In genomic region chr17:47821424-47822379, GRCh38 we compare ENCODE assay signal across 8 cellular contexts. TPM values are rescaled to one million over a fixed set of nuclear protein-coding genes. Genes with fewer than 3 reads are reported as not detected.
DNase-seq lines count a peak whose midpoint lies in the region; ATAC-seq and TF ChIP-seq lines count a peak whose summit lies in the region.

TSS of gene OSBPL7 (minus strand) at chr17:47821794. CDS start at chr17:47820278, 1,516 bp downstream.

- peak within 1 kb of the TSS; percentile 78 for H4K12ac ChIP-seq in trophoblast cell (ENCODE audit: low read depth, low read length)

- H3K9ac ChIP-seq in SU-DHL-6 (ENCODE audit: low read length) (peak within 1 kb of the TSS; percentile 80), trophoblast cell (ENCODE audit: low read length) (peak within 1 kb of the TSS; percentile 57)

- peak within 1 kb of the TSS; percentile 99 for H3K4me3 Mint-ChIP-seq in activated naive CD8-positive, alpha-beta T cell treated with anti-CD3 and anti-CD28 coated beads, Interleukin-2, amount 10 ng/mL, durations not matched to agents 7 days and 5 days
- H3K4me3 Mint-ChIP-seq in type B pancreatic cell = peak within 1 kb of the TSS; percentile 93

- H3F3A ChIP-seq in SU-DHL-6 (ENCODE audit: insufficient read depth) = no peaks in the 10 kb centered on the region

- peak within 1 kb of the TSS; percentile 38 for H3K14ac ChIP-seq in trophoblast cell (ENCODE audit: low read length)

- H2AFZ ChIP-seq in SU-DHL-6 (ENCODE audit: low read depth, low read length, severe bottlenecking) (peak within 1 kb of the TSS; percentile 47), trophoblast cell (ENCODE audit: insufficient read depth, low read length, poor library complexity) (peak within 1 kb of the TSS; percentile 89)

- no peaks in the 10 kb centered on the region for H3K36me3 ChIP-seq in SU-DHL-6 (ENCODE audit: low read length)
- H3K36me3 ChIP-seq in cardiac muscle cell = peaks cover 12% of the 10 kb centered on the region
- H3K36me3 ChIP-seq in trophoblast cell (ENCODE audit: control insufficient read depth in 1 of 2, insufficient read depth in 2 of 2, low read length in 2 of 2) = peaks cover 35 to 43% of the 10 kb centered on the region in 2 experiments

- H3K27me3 ChIP-seq in SU-DHL-6 (ENCODE audit: low read length) = no peaks in the 10 kb centered on the region
- H3K27me3 ChIP-seq in cardiac muscle cell = no peaks in the 10 kb centered on the region
- no peaks in the 10 kb centered on the region for H3K27me3 ChIP-seq in trophoblast cell (ENCODE audit: insufficient read depth, low read length)

- peaks cover 9% of the 10 kb centered on the region for H3K79me1 ChIP-seq in trophoblast cell (ENCODE audit: low read length)

- H3K18ac ChIP-seq in trophoblast cell (ENCODE audit: low read length) = no peak within 1 kb of the TSS

- POLR2A ChIA-PET in activated naive CD8-positive, alpha-beta T cell treated with anti-CD3 and anti-CD28 coated beads, Interleukin-2, amount 10 ng/mL, durations not matched to agents 7 days and 5 days (lab: Charles Lee) = interaction anchor here (0.7 to 3.3 kb wide), 4 partner anchors 9 to 171 kb away, joined by 3 to 19 read pairs (median 5); partner anchors contain the start of genes LRRC46, MRPL10 and SP2

- H3K23ac ChIP-seq in trophoblast cell (ENCODE audit: low read length) = no peak within 1 kb of the TSS

- peak within 1 kb of the TSS; percentile 78 for H3K4me3 ChIP-seq in SU-DHL-6 (ENCODE audit: insufficient read depth, low read length, poor library complexity, severe bottlenecking)
- H3K4me3 ChIP-seq in cardiac muscle cell = peak within 1 kb of the TSS; percentile 63
- peak within 1 kb of the TSS; percentile 72 for H3K4me3 ChIP-seq in trophoblast cell (ENCODE audit: low read depth, low read length)

- H3K9me3 ChIP-seq in SU-DHL-6 (ENCODE audit: insufficient read depth, low read length) = no peaks in the 10 kb centered on the region
- no peaks in the 10 kb centered on the region for H3K9me3 ChIP-seq in cardiac muscle cell (ENCODE audit: low read depth)
- H3K9me3 ChIP-seq in trophoblast cell (ENCODE audit: insufficient read depth, low read depth, low read length) = no peaks in the 10 kb centered on the region

- H3K9me2 ChIP-seq in SU-DHL-6 (replicated peaks; ENCODE audit: insufficient read depth, low read length) = no peaks in the 10 kb centered on the region

- H4K91ac ChIP-seq in trophoblast cell (ENCODE audit: low read depth, low read length) = peak within 1 kb of the TSS; percentile 40

- peaks cover 8% of the 10 kb centered on the region for H3K4me1 ChIP-seq in cardiac muscle cell (ENCODE audit: low read depth)
- peaks cover 8 to 9% of the 10 kb centered on the region in 2 experiments for H3K4me1 ChIP-seq in trophoblast cell (ENCODE audit: control insufficient read depth in 1 of 2, insufficient read depth in 2 of 2, low read length in 2 of 2)

- peaks cover 19% of the 10 kb centered on the region for H3K36me3 Mint-ChIP-seq in activated naive CD8-positive, alpha-beta T cell treated with anti-CD3 and anti-CD28 coated beads, Interleukin-2, amount 10 ng/mL, durations not matched to agents 7 days and 5 days
- peaks cover 11% of the 10 kb centered on the region for H3K36me3 Mint-ChIP-seq in type B pancreatic cell

- H3K4me2 ChIP-seq in SU-DHL-6 (ENCODE audit: low read depth, low read length, poor library complexity, severe bottlenecking) (peak within 1 kb of the TSS; percentile 87), trophoblast cell (ENCODE audit: low read length) (peak within 1 kb of the TSS; percentile 72)

- 0 out of 2 replicates have a peak within 1 kb of the TSS, but pooled peaks have one; percentile 1 for H3K27ac ChIP-seq in SU-DHL-6 (ENCODE audit: low read depth, low read length)
- H3K27ac ChIP-seq in cardiac muscle cell = no peak within 1 kb of the TSS
- no peak within 1 kb of the TSS for H3K27ac ChIP-seq in trophoblast cell (ENCODE audit: low read depth, low read length)

- H2BK5ac ChIP-seq in trophoblast cell (ENCODE audit: low read depth, low read length, poor library complexity) = no peak within 1 kb of the TSS

- peak; percentile 99 for ATAC-seq in activated naive CD8-positive, alpha-beta T cell treated with anti-CD3 and anti-CD28 coated beads, Interleukin-2, amount 10 ng/mL, durations not matched to agents 7 days and 5 days (ENCODE audit: low read depth)

- H3K4ac ChIP-seq in trophoblast cell (ENCODE audit: low read depth, low read length) = no peak within 1 kb of the TSS

- no peaks in the 10 kb centered on the region for H3K27me3 Mint-ChIP-seq in activated naive CD8-positive, alpha-beta T cell treated with anti-CD3 and anti-CD28 coated beads, Interleukin-2, amount 10 ng/mL, durations not matched to agents 7 days and 5 days
- H3K27me3 Mint-ChIP-seq in type B pancreatic cell = no peaks in the 10 kb centered on the region

- H2BK120ac ChIP-seq in trophoblast cell (ENCODE audit: insufficient read depth, low read length, poor library complexity) = peak within 1 kb of the TSS; percentile 35

- TF ChIP-seq CTCF in SU-DHL-6 (IDR thresholded peaks at IDR 0.05; ENCODE audit: insufficient read depth, low read length, poor library complexity, severe bottlenecking) (peak; percentile 83), cardiac muscle cell (IDR thresholded peaks at IDR 0.05; ENCODE audit: low read depth, low read length) (peak; percentile 21), type B pancreatic cell (conservative IDR thresholded peaks at IDR 0.05) (peak; percentile 22)

- H2BK12ac ChIP-seq in trophoblast cell (ENCODE audit: low read length) = no peak within 1 kb of the TSS

- no peaks in the 10 kb centered on the region for H4K20me1 ChIP-seq in SU-DHL-6 (ENCODE audit: low read depth, low read length)

- H3K27ac Mint-ChIP-seq in activated naive CD8-positive, alpha-beta T cell treated with anti-CD3 and anti-CD28 coated beads, Interleukin-2, amount 10 ng/mL, durations not matched to agents 7 days and 5 days = peak within 1 kb of the TSS; percentile 92
- H3K27ac Mint-ChIP-seq in type B pancreatic cell = peak within 1 kb of the TSS; percentile 50

- no peaks in the 10 kb centered on the region for H3K9me3 Mint-ChIP-seq in activated naive CD8-positive, alpha-beta T cell treated with anti-CD3 and anti-CD28 coated beads, Interleukin-2, amount 10 ng/mL, durations not matched to agents 7 days and 5 days
- no peaks in the 10 kb centered on the region for H3K9me3 Mint-ChIP-seq in type B pancreatic cell

- H3K79me2 ChIP-seq in SU-DHL-6 (ENCODE audit: insufficient read depth, low read length) (peaks cover 12% of the 10 kb centered on the region; the same call in 1 of the 2 replicates), trophoblast cell (ENCODE audit: control insufficient read depth, insufficient read depth, low read length, poor library complexity) (peaks cover 1% of the 10 kb centered on the region)

- DNase-seq in ELF-1 (ENCODE audit: low read depth, low spot score) (peak; percentile 68), HCEC 1CT (peak; percentile 85), NCI-H1092 (lab: John Stamatoyannopoulos, UW) (peak; percentile 90), cardiac muscle cell (ENCODE audit: low read depth in 1 of 2, low spot score in 1 of 2) (peak; percentile 85 to 88), trophoblast cell (peak in 1 of 2 donors; percentile 32), type B pancreatic cell (ENCODE audit: extremely low spot score, unreplicated experiment) (no peak)
- peak; percentile 75 for DNase-seq in activated naive CD8-positive, alpha-beta T cell treated with anti-CD3 and anti-CD28 coated beads, Interleukin-2, amount 10 ng/mL, durations not matched to agents 7 days and 5 days

- H3K4me1 Mint-ChIP-seq in activated naive CD8-positive, alpha-beta T cell treated with anti-CD3 and anti-CD28 coated beads, Interleukin-2, amount 10 ng/mL, durations not matched to agents 7 days and 5 days = peaks cover 15% of the 10 kb centered on the region
- peaks cover 12% of the 10 kb centered on the region for H3K4me1 Mint-ChIP-seq in type B pancreatic cell (ENCODE audit: unreplicated experiment)

- peak within 1 kb of the TSS; percentile 55 for H2AK5ac ChIP-seq in trophoblast cell (ENCODE audit: low read length)

- WGBS in trophoblast cell (ENCODE audit: extremely low coverage, insufficient coverage, insufficient read length) = no CpG with 5 or more reads among the region's 21 CpGs

- peak within 1 kb of the TSS; percentile 78 for H4K8ac ChIP-seq in trophoblast cell (ENCODE audit: low read depth, low read length)

RNA-seq across cellular contexts. Expression of gene OSBPL7, which starts in this region (rescaled TPM):
- 10 to 100 TPM; 50.8 to 50.9 TPM for total RNA-seq in activated naive CD8-positive, alpha-beta T cell treated with anti-CD3 and anti-CD28 coated beads, Interleukin-2, amount 10 ng/mL, durations not matched to agents 7 days and 5 days
- total RNA-seq in cardiac muscle cell (12.2 and 20.5 TPM in 2 replicates), type B pancreatic cell (ENCODE audit: low replicate concordance) (9.1 and 20.3 TPM in 2 replicates)
- polyA plus RNA-seq in cardiac muscle cell = 12.1 and 18.0 TPM in 2 replicates
- 5.0 and 5.2 TPM in 2 replicates for polyA plus RNA-seq in trophoblast cell (2013)

Comparison
In these comparisons a context has a peak if more than half of its experiments do, and no peak if none do; other contexts are left out.
1. CTCF ChIP-seq: peak in every context shown above with its lines; median percentile 83 in SU-DHL-6; 22 in type B pancreatic cell; 21 in cardiac muscle cell.